In the genomic region with DNA sequence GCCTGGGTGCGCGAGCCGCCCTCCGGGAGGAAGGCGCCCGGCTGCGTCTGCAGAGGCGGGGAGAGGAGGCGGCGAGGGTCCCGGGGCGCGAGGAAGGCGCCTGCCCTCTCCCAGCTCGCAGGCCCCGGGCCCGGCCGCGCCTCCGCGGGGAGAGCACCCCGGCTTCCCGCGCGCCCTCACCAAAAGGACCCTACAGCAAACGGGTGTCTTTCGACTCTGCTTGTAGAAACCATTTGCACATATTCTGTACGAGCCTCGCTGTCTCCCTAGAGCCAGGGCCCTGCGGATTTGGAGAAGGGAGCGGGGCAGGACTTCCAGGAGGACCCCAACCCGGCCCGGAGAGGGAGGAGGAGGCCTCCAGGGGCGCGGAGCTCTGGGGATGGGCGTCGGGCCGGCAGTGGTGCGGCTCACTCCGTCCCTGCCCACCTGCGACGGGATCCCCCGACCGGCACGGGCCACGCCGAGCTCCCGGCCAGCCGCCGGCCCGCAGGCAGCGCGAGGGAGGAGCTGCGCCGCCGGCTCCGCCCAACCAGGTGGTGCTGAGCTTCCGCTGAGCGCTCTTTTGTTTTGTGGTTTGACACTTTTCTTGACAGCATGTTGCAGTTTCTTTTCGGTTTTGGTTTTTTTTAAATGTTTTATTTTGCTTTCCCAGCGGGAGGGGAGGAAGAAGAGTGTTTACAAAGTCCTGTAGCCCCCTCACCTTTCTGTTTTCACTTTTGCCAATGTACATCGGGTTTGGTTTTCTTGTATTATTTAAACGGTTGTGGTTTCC, we compare ENCODE assay signal across 8 cellular contexts.
DNase-seq lines count a peak whose midpoint lies in the region; ATAC-seq and TF ChIP-seq lines count a peak whose summit lies in the region.

No MANE protein-coding gene starts in this region.

- H3F3A ChIP-seq in PC-3 (ENCODE audit: low read length, unreplicated experiment): no peaks in the 10 kb centered on the region

- CTCF ChIA-PET in PC-3 (lab: Charles Lee): no interaction called here

- no peak overlapping the region for H3K27ac ChIP-seq in BLaER1 treated with 17β-estradiol and CSF1 and Interleukin-3, amounts not matched to agents 10 nM and 100 nM
- no peak overlapping the region for H3K27ac ChIP-seq in PC-3 (ENCODE audit: low read length)

- no peaks in the 10 kb centered on the region for H3K36me3 ChIP-seq in BLaER1 treated with 17β-estradiol and CSF1 and Interleukin-3, amounts not matched to agents 10 nM and 100 nM
- H3K36me3 ChIP-seq in PC-3 (ENCODE audit: low read depth, low read length): no peaks in the 10 kb centered on the region

- no peak overlapping the region for H2AFZ ChIP-seq in PC-3 (ENCODE audit: low read length)

- no peaks in the 10 kb centered on the region for H3K79me2 ChIP-seq in PC-3 (ENCODE audit: low read length)

- intact Hi-C loops in PC-3 (cut with micrococcal nuclease): no loop called here
- intact Hi-C loops in head of caudate nucleus (cut with DNase I): no loop called here

- no peaks in the 10 kb centered on the region for H3K9me3 ChIP-seq in BLaER1 treated with 17β-estradiol and CSF1 and Interleukin-3, amounts not matched to agents 10 nM and 100 nM (replicated peaks in 1 of 11)
- no peaks in the 10 kb centered on the region for H3K9me3 ChIP-seq in PC-3 (ENCODE audit: low read length)

- TF ChIP-seq CTCF in endothelial cell (IDR thresholded peaks at IDR 0.05; ENCODE audit: unreplicated experiment) (no peak), osteocyte (IDR thresholded peaks at IDR 0.05) (no peak), PC-3 (conservative IDR thresholded peaks at IDR 0.05; ENCODE audit: low read depth, low read length) (no peak)

- peaks cover 0 to 17% (median 0%) of the 10 kb centered on the region in 11 experiments; a peak in 5 of 22 replicates for H4K20me1 ChIP-seq in BLaER1 treated with 17β-estradiol and CSF1 and Interleukin-3, amounts not matched to agents 10 nM and 100 nM
- no peaks in the 10 kb centered on the region for H4K20me1 ChIP-seq in PC-3 (ENCODE audit: low read length)

- no peaks in the 10 kb centered on the region for H3K9me2 ChIP-seq in PC-3 (replicated peaks; ENCODE audit: low read length)

- H3K9me3 Mint-ChIP-seq in endothelial cell (ENCODE audit: unreplicated experiment): no peaks in the 10 kb centered on the region
- peaks cover 3% of the 10 kb centered on the region for H3K9me3 Mint-ChIP-seq in osteocyte (ENCODE audit: unreplicated experiment)

- DNase-seq in HUDEP-2 (lab: John Stamatoyannopoulos, UW; ENCODE audit: unreplicated experiment in 76 of 76) (peak in 64 of 76 experiments; percentile 9 to 71 (median 47)), endothelial cell (ENCODE audit: low spot score) (peak; percentile 41), osteocyte (ENCODE audit: extremely low spot score, unreplicated experiment) (peak; percentile 82), PC-3 (no peak), head of caudate nucleus (no peak)
- peak; percentile 58 for DNase-seq in activated CD4-positive, CD25-positive, alpha-beta regulatory T cell treated with anti-CD3 and anti-CD28 coated beads, Interleukin-2, amount 50 U/mL, for 72 hours

- no TSS peak for BruUV-seq in PC-3 (replicated peaks; lab: Mats Ljungman, UMichigan)

- H3K4me3 Mint-ChIP-seq in endothelial cell (ENCODE audit: unreplicated experiment) (peak overlapping the region; percentile 91), osteocyte (ENCODE audit: unreplicated experiment) (peak overlapping the region; percentile 51)

- H3K27ac Mint-ChIP-seq in endothelial cell (ENCODE audit: unreplicated experiment): peak overlapping the region; percentile 70
- no peak overlapping the region for H3K27ac Mint-ChIP-seq in osteocyte (ENCODE audit: unreplicated experiment)

- peak overlapping the region; percentile 47 to 70 (median 59) for H3K4me3 ChIP-seq in BLaER1 treated with 17β-estradiol and CSF1 and Interleukin-3, amounts not matched to agents 10 nM and 100 nM
- no peak overlapping the region for H3K4me3 ChIP-seq in PC-3 (ENCODE audit: low read length)

- H3K27me3 ChIP-seq in BLaER1 treated with 17β-estradiol and CSF1 and Interleukin-3, amounts not matched to agents 10 nM and 100 nM: peaks cover 61 to 79% (median 77%) of the 10 kb centered on the region in 11 experiments
- peaks cover 73% of the 10 kb centered on the region for H3K27me3 ChIP-seq in PC-3 (ENCODE audit: low read length)

- peaks cover 25 to 47% (median 29%) of the 10 kb centered on the region in 10 experiments for H3K4me1 ChIP-seq in BLaER1 treated with 17β-estradiol and CSF1 and Interleukin-3, amounts not matched to agents 10 nM and 100 nM
- no peaks in the 10 kb centered on the region for H3K4me1 ChIP-seq in PC-3 (ENCODE audit: insufficient read depth, low read length)

- H3K27me3 Mint-ChIP-seq in endothelial cell (ENCODE audit: unreplicated experiment) (peaks cover 14% of the 10 kb centered on the region), osteocyte (ENCODE audit: unreplicated experiment) (no peaks in the 10 kb centered on the region)

- H3K36me3 Mint-ChIP-seq in endothelial cell (ENCODE audit: low read depth, unreplicated experiment) (peaks cover 13% of the 10 kb centered on the region), osteocyte (ENCODE audit: unreplicated experiment) (peaks cover 63% of the 10 kb centered on the region)

- ATAC-seq in GM19324 (IDR thresholded peaks at IDR 0.05; ENCODE audit: low FRiP score, unreplicated experiment): peak; percentile 73
- no peak for ATAC-seq in PC-3

- H3K9ac ChIP-seq in BLaER1 treated with 17β-estradiol and CSF1 and Interleukin-3, amounts not matched to agents 10 nM and 100 nM: peak overlapping the region in 10 of 11 experiments; percentile 17 to 57 (median 31); a peak in 15 of 22 replicates
- H3K9ac ChIP-seq in PC-3 (ENCODE audit: low read length): no peak overlapping the region

- POLR2A ChIA-PET in PC-3 (lab: Charles Lee; ENCODE audit: unreplicated experiment): no interaction called here

- peaks cover 18% of the 10 kb centered on the region for H3K4me1 Mint-ChIP-seq in endothelial cell (ENCODE audit: unreplicated experiment)
- H3K4me1 Mint-ChIP-seq in osteocyte (ENCODE audit: unreplicated experiment): peaks cover 10% of the 10 kb centered on the region

- H3K4me2 ChIP-seq in BLaER1 treated with 17β-estradiol and CSF1 and Interleukin-3, amounts not matched to agents 10 nM and 100 nM: peak overlapping the region; percentile 84 to 99 (median 96)
- no peak overlapping the region for H3K4me2 ChIP-seq in PC-3 (ENCODE audit: low read length)

Comparison
In these comparisons a context has a peak if more than half of its experiments do, and no peak if none do; other contexts are left out.
1. DNase-seq: peak in HUDEP-2 (64 of 76), activated CD4-positive, CD25-positive, alpha-beta regulatory T cell treated with anti-CD3 and anti-CD28 coated beads, Interleukin-2, amount 50 U/mL, for 72 hours (single experiment), endothelial cell (single experiment) and osteocyte (single experiment); none in PC-3 (single experiment) and head of caudate nucleus (0 of 42).